In genomic region chr3:197665142-197665491, GRCh38 we compare ENCODE assay signal across 8 cellular contexts.
DNase-seq lines count a peak whose midpoint lies in the region; ATAC-seq, FAIRE-seq and TF ChIP-seq lines count a peak whose summit lies in the region.
"Not testable (repeated sequence)": the region's sequence is repeated elsewhere in the genome, so short reads cannot be mapped to it uniquely, and the experiment has no call there.

No MANE protein-coding gene starts in this region.

- not testable (repeated sequence) for TF ChIP-seq RAD21 in IMR-90 (IDR thresholded peaks at IDR 0.05; ENCODE audit: low read length)

- H4K91ac ChIP-seq in IMR-90 (ENCODE audit: insufficient read depth, low read depth, low read length): not testable (repeated sequence)

- H3K4me1 Mint-ChIP-seq in activated T-cell treated with anti-CD3 and anti-CD28 coated beads, Interleukin-2, amount 50 U/mL, for 4 hours (ENCODE audit: low read depth); naive B cell: not testable (repeated sequence)

- POLR2A ChIA-PET in IMR-90 (lab: Charles Lee; ENCODE audit: unreplicated experiment): not testable (repeated sequence)

- DNase-seq in GM12891 (ENCODE audit: insufficient read length, low spot score); IMR-90; activated T-cell treated with anti-CD3 and anti-CD28 coated beads, Interleukin-2, amount 50 U/mL, for 4 hours; epithelial cell of proximal tubule (ENCODE audit: low read depth); naive B cell; transverse colon: not testable (repeated sequence)

- not testable (repeated sequence) for H3K27ac ChIP-seq in IMR-90 (ENCODE audit: insufficient read depth, low read length); transverse colon

- in situ Hi-C loops in IMR-90 (cut with MboI; ENCODE audit: low sequenced_read_pairs); transverse colon (cut with MboI; ENCODE audit: low pct_ligation_motif_present in 1 of 4, low pct_unique_long_range_greater_than_20kb in 1 of 4, low sequenced_read_pairs in 3 of 4): not testable (repeated sequence)

- not testable (repeated sequence) for H2BK120ac ChIP-seq in IMR-90 (ENCODE audit: low read depth, low read length)

- not testable (repeated sequence) for H3K4ac ChIP-seq in IMR-90 (ENCODE audit: low read depth, low read length)

- not testable (repeated sequence) for TF ChIP-seq CTCF in IMR-90 (conservative IDR thresholded peaks at IDR 0.05; ENCODE audit: low read depth, low read length); epithelial cell of proximal tubule (conservative IDR thresholded peaks at IDR 0.05; ENCODE audit: low read depth, low read length); transverse colon (IDR thresholded peaks at IDR 0.05)

- not testable (repeated sequence) for H3K9me3 Mint-ChIP-seq in activated T-cell treated with anti-CD3 and anti-CD28 coated beads, Interleukin-2, amount 50 U/mL, for 4 hours; naive B cell

- not testable (repeated sequence) for H3K18ac ChIP-seq in IMR-90 (ENCODE audit: low read depth, low read length)

- not testable (repeated sequence) for TF ChIP-seq POLR2A in GM12891 (IDR thresholded peaks at IDR 0.05; ENCODE audit: low read depth, low read length); IMR-90 (IDR thresholded peaks at IDR 0.05; ENCODE audit: low read depth, low read length); transverse colon (IDR thresholded peaks at IDR 0.05)

- H3K4me1 ChIP-seq in IMR-90 (ENCODE audit: control insufficient read depth, insufficient read depth, low read length); transverse colon: not testable (repeated sequence)

- CTCF ChIA-PET in IMR-90 (lab: Yijun Ruan, JAX): not testable (repeated sequence)

- H3K27ac Mint-ChIP-seq in naive B cell: peak overlapping the region in 4 of 6 donors; percentile 72 to 95 (median 72)

- H3K4me3 Mint-ChIP-seq in activated T-cell treated with anti-CD3 and anti-CD28 coated beads, Interleukin-2, amount 50 U/mL, for 4 hours: peak overlapping the region; percentile 55
- H3K4me3 Mint-ChIP-seq in naive B cell: peak overlapping the region in 7 of 8 donors; percentile 33 to 77 (median 53)

- not testable (repeated sequence) for H3K56ac ChIP-seq in IMR-90 (ENCODE audit: extremely low read depth, insufficient read depth, low read length)

- not testable (repeated sequence) for H2BK5ac ChIP-seq in IMR-90 (ENCODE audit: low read depth, low read length, poor library complexity, severe bottlenecking)

- H3K4me3 ChIP-seq in IMR-90 (ENCODE audit: insufficient read depth, low read depth, low read length) (peak overlapping the region; percentile 10; the same call in 1 of the 2 replicates), epithelial cell of proximal tubule (ENCODE audit: low read depth, low read length) (peak overlapping the region; percentile 35), transverse colon (peak overlapping the region in 3 of 4 donors; percentile 21 to 40 (median 36))

- H3K14ac ChIP-seq in IMR-90 (replicated peaks; ENCODE audit: low read depth, low read length): not testable (repeated sequence)

- H4K20me1 ChIP-seq in IMR-90 (ENCODE audit: insufficient read depth, low read length): not testable (repeated sequence)

- intact Hi-C loops in IMR-90 (cut with micrococcal nuclease); transverse colon (cut with DNase I; ENCODE audit: low total_unique reads): not testable (repeated sequence)

- no CpG with 5 or more reads among the region's 32 CpGs for WGBS in IMR-90 (ENCODE audit: extremely low coverage in 2 of 2, insufficient read length in 1 of 2), 2 experiments
- 0% methylated on average over 2 of the region's 32 CpGs; no CpG with 5 or more reads in 1 of the 2 donors for WGBS in transverse colon (ENCODE audit: low coverage in 1 of 2), 2 donors

- not testable (repeated sequence) for H3K4me2 ChIP-seq in IMR-90 (ENCODE audit: low read depth, low read length)

- not testable (repeated sequence) for H3K27me3 ChIP-seq in IMR-90 (ENCODE audit: control insufficient read depth, insufficient read depth, low read length); transverse colon

- not testable (repeated sequence) for H2AK9ac ChIP-seq in IMR-90 (replicated peaks; ENCODE audit: low read depth, low read length, poor library complexity)

- BruUV-seq in IMR-90 (replicated peaks; lab: Mats Ljungman, UMichigan): not testable (repeated sequence)

- TF ChIP-seq EP300 in transverse colon (IDR thresholded peaks at IDR 0.05; ENCODE audit: low read depth): not testable (repeated sequence)

- not testable (repeated sequence) for H4K5ac ChIP-seq in IMR-90 (ENCODE audit: low read depth, low read length)

- dilution Hi-C loops in IMR-90 (cut with HindIII; ENCODE audit: low sequenced_read_pairs, unreplicated experiment): not testable (repeated sequence)

- not testable (repeated sequence) for H3K36me3 ChIP-seq in IMR-90 (ENCODE audit: control insufficient read depth, insufficient read depth, low read length); transverse colon

- H3K79me1 ChIP-seq in IMR-90 (ENCODE audit: low read depth in 1 of 2, low read length in 2 of 2): not testable (repeated sequence)

- not testable (repeated sequence) for H3K23ac ChIP-seq in IMR-90 (ENCODE audit: low read depth, low read length)

- H3K9me3 ChIP-seq in IMR-90 (ENCODE audit: control insufficient read depth, insufficient read depth, low read length); transverse colon: not testable (repeated sequence)

- H3K9ac ChIP-seq in IMR-90 (ENCODE audit: low read depth, low read length): not testable (repeated sequence)

- not testable (repeated sequence) for H4K8ac ChIP-seq in IMR-90 (ENCODE audit: low read depth in 2 of 2, low read length in 2 of 2)

- not testable (repeated sequence) for H2BK20ac ChIP-seq in IMR-90 (ENCODE audit: low read depth, low read length)

- not testable (repeated sequence) for H3K27me3 Mint-ChIP-seq in activated T-cell treated with anti-CD3 and anti-CD28 coated beads, Interleukin-2, amount 50 U/mL, for 4 hours (ENCODE audit: low read depth); naive B cell

- H2BK15ac ChIP-seq in IMR-90 (ENCODE audit: low read depth, low read length): not testable (repeated sequence)

- H2AK5ac ChIP-seq in IMR-90 (ENCODE audit: low read depth, low read length): not testable (repeated sequence)

- ATAC-seq in GM21390 (IDR thresholded peaks at IDR 0.05; ENCODE audit: unreplicated experiment) (peak; percentile 92), HG02970 (IDR thresholded peaks at IDR 0.05; ENCODE audit: low FRiP score, unreplicated experiment) (peak; percentile 81), IMR-90 (ENCODE audit: low read depth) (peak; percentile 99), naive B cell (ENCODE audit: low read depth in 2 of 2) (peak; percentile 74 to 79)
- peak; percentile 94 to 95 for ATAC-seq in activated T-cell treated with anti-CD3 and anti-CD28 coated beads, Interleukin-2, amount 50 U/mL, for 4 hours

- H2AFZ ChIP-seq in IMR-90 (replicated peaks; ENCODE audit: low read length, poor library complexity): not testable (repeated sequence)

- peak; percentile 77 for FAIRE-seq in GM12891 (lab: Jason Lieb, UNC)

- H3K9me1 ChIP-seq in IMR-90 (ENCODE audit: insufficient read depth, low read length): not testable (repeated sequence)

- H3K36me3 Mint-ChIP-seq in activated T-cell treated with anti-CD3 and anti-CD28 coated beads, Interleukin-2, amount 50 U/mL, for 4 hours (ENCODE audit: insufficient read depth); naive B cell: not testable (repeated sequence)
